ENCODE assay signal across 21 cellular contexts in genomic region chr15:100265641-100266035, GRCh38.
"Had no signal": no experiment of that assay in that cellular context is flagged by ENCODE, and none has a peak within 500 bp of the region (broad histone marks: within the 10 kb centered on the region; RNA-seq: fewer than 3 reads in every experiment).

No MANE protein-coding gene starts in this region.

- H3K9me3 Mint-ChIP-seq: activated CD4-positive, alpha-beta T cell treated with anti-CD3 and anti-CD28 coated beads, Interleukin-2, amount 10 ng/mL, durations not matched to agents 7 days and 5 days; natural killer cell; T-helper 2 cell treated with Interferon-gamma antibody and Interleukin-4, amounts not matched to agents 5 μg/mL and 100 μg/mL, for 36 hours had no signal

- H3K4me1 Mint-ChIP-seq: activated CD4-positive, alpha-beta T cell treated with anti-CD3 and anti-CD28 coated beads, Interleukin-2, amount 10 ng/mL, durations not matched to agents 7 days and 5 days; activated naive CD8-positive, alpha-beta T cell treated with anti-CD3 and anti-CD28 coated beads for 36 hours had no signal

- H3K27ac Mint-ChIP-seq: activated CD4-positive, alpha-beta T cell treated with anti-CD3 and anti-CD28 coated beads, Interleukin-2, amount 10 ng/mL, durations not matched to agents 7 days and 5 days; activated naive CD8-positive, alpha-beta T cell treated with anti-CD3 and anti-CD28 coated beads for 36 hours; natural killer cell; T-helper 2 cell treated with Interferon-gamma antibody and Interleukin-4, amounts not matched to agents 5 μg/mL and 100 μg/mL, for 36 hours had no signal

- H3K9me3 ChIP-seq: breast epithelium, lower lobe of right lung, neutrophil, pancreas, psoas muscle, right atrium auricular region, transverse colon, uterus had no signal

- H3K27me3 ChIP-seq: breast epithelium, neutrophil, pancreas, right atrium auricular region, transverse colon, uterus had no signal

- H3K4me3 ChIP-seq: breast epithelium, lower lobe of right lung, pancreas, psoas muscle, right atrium auricular region, transverse colon, uterus had no signal

- DNase-seq: activated CD4-positive, alpha-beta T cell treated with anti-CD3 and anti-CD28 coated beads, Interleukin-2, amount 10 ng/mL, durations not matched to agents 7 days and 5 days; activated CD4-positive, CD25-positive, alpha-beta regulatory T cell treated with anti-CD3 and anti-CD28 coated beads, Interleukin-2, amount 50 U/mL, for 72 hours; activated naive CD4-positive, alpha-beta T cell treated with Interleukin-2 at 50 U/mL for 16 hours; activated naive CD8-positive, alpha-beta T cell treated with anti-CD3 and anti-CD28 coated beads for 36 hours; effector CD4-positive, alpha-beta T cell; erythroblast; foreskin keratinocyte; kidney; lower lobe of right lung; natural killer cell; stimulated activated CD4-positive, alpha-beta T cell treated with anti-CD3 and anti-CD28 coated beads, Interleukin-12 subunit alpha, Interleukin-12 subunit beta, amount 100 ng/mL, for 4 hours; stimulated activated CD4-positive, alpha-beta T cell treated with anti-CD3 and anti-CD28 coated beads, Interleukin-4, amount 100 ng/mL, for 4 hours; transverse colon; uterus had no signal

- H3K36me3 ChIP-seq: breast epithelium, lower lobe of right lung, neutrophil, right atrium auricular region, transverse colon, uterus had no signal

- H3K4me3 Mint-ChIP-seq: activated CD4-positive, alpha-beta T cell treated with anti-CD3 and anti-CD28 coated beads, Interleukin-2, amount 10 ng/mL, durations not matched to agents 7 days and 5 days; activated naive CD8-positive, alpha-beta T cell treated with anti-CD3 and anti-CD28 coated beads for 36 hours; natural killer cell; T-helper 2 cell treated with Interferon-gamma antibody and Interleukin-4, amounts not matched to agents 5 μg/mL and 100 μg/mL, for 36 hours had no signal

- H3K27ac ChIP-seq: breast epithelium, foreskin keratinocyte, lower lobe of right lung, neutrophil, pancreas, psoas muscle, right atrium auricular region, transverse colon, uterus, VCaP had no signal

- H3K4me1 ChIP-seq: breast epithelium, foreskin keratinocyte, lower lobe of right lung, pancreas, psoas muscle, transverse colon, uterus had no signal

- H3K36me3 Mint-ChIP-seq: natural killer cell had no signal
